ENCODE assay signal across 34 cellular contexts in the genomic region with DNA sequence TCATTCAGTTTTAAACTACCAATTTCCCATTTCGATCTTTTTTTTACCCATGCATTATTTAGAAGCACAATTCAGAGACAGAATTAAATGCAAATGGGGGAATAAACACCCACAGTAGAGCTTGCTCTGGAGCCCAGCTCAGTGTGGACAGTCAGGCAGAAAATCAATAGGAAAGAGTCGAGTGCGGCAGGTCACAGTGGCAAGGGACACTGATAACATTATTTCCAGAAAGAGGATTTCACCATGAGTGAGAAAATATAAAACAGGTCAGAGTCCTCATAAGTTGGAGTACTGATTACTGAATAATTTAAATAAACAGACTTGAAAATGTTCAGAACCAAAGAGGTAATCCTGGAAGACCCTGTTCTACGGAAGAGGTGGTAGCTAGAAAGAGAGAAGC.
"Had no signal": no experiment of that assay in that cellular context is flagged by ENCODE, and none has a peak within 500 bp of the region (broad histone marks: within the 10 kb centered on the region; RNA-seq: fewer than 3 reads in every experiment).

No MANE protein-coding gene starts in this region.

- H3K4me1 ChIP-seq: adrenal gland, ascending aorta, body of pancreas, breast epithelium had no signal

- H3K36me3 ChIP-seq: adrenal gland, ascending aorta, brain microvascular endothelial cell, breast epithelium, cardiac muscle cell had no signal

- H3K9me3 ChIP-seq: ascending aorta had no signal

- H3K27me3 ChIP-seq: adrenal gland, ascending aorta, body of pancreas, brain microvascular endothelial cell, breast epithelium, cardiac muscle cell had no signal

- H3K27ac ChIP-seq: adrenal gland, ascending aorta, body of pancreas, brain microvascular endothelial cell, breast epithelium, cardiac muscle cell had no signal

- FAIRE-seq: astrocyte, bronchial epithelial cell had no signal

- H3K4me3 ChIP-seq: adrenal gland, ascending aorta, body of pancreas, breast epithelium, cardiac muscle cell had no signal

- DNase-seq: activated effector memory CD4-positive, alpha-beta T cell treated with anti-CD3 and anti-CD28 coated beads, Interleukin-2, amount 50 U/mL, for 16 hours; activated effector memory CD4-positive, alpha-beta T cell treated with Interleukin-2 at 50 U/mL for 16 hours; activated gamma-delta T cell; activated gamma-delta T cell treated with Interleukin-2 at 50 U/mL for 16 hours; activated naive CD4-positive, alpha-beta T cell; activated naive CD4-positive, alpha-beta T cell treated with anti-CD3 and anti-CD28 coated beads for 36 hours; activated naive CD4-positive, alpha-beta T cell treated with anti-CD3 and anti-CD28 coated beads, Interleukin-2, amount 10 ng/mL, durations not matched to agents 7 days and 5 days; activated naive CD4-positive, alpha-beta T cell treated with anti-CD3 and anti-CD28 coated beads, Interleukin-2, amount 50 U/mL, for 16 hours; activated naive CD4-positive, alpha-beta T cell treated with Interleukin-2 at 50 U/mL for 16 hours; activated naive CD8-positive, alpha-beta T cell treated with anti-CD3 and anti-CD28 coated beads for 36 hours; activated naive CD8-positive, alpha-beta T cell treated with anti-CD3 and anti-CD28 coated beads, Interleukin-2, amount 10 ng/mL, durations not matched to agents 7 days and 5 days; activated naive CD8-positive, alpha-beta T cell treated with anti-CD3 and anti-CD28 coated beads, Interleukin-2, amount 50 U/mL, for 24 hours; activated T-cell treated with anti-CD3 and anti-CD28 coated beads, Interleukin-2, amount 50 U/mL, for 1 hour; activated T-cell treated with anti-CD3 and anti-CD28 coated beads, Interleukin-2, amount 50 U/mL, for 24 hours; activated T-cell treated with anti-CD3 and anti-CD28 coated beads, Interleukin-2, amount 50 U/mL, for 4 hours; activated T-cell treated with anti-CD3 and anti-CD28 coated beads, Interleukin-2, amount 50 U/mL, for 48 hours; activated T-cell treated with anti-CD3 and anti-CD28 coated beads, Interleukin-2, amount 50 U/mL, for 72 hours; adrenal gland; amniotic stem cell; amygdala; anterior cingulate cortex; aorta; body of pancreas; brain microvascular endothelial cell; caudate nucleus; central memory CD4-positive, alpha-beta T cell; cerebellar nuclear complex had no signal

- ATAC-seq: activated naive CD4-positive, alpha-beta T cell treated with anti-CD3 and anti-CD28 coated beads, Interleukin-2, amount 50 U/mL, for 72 hours; activated naive CD8-positive, alpha-beta T cell treated with anti-CD3 and anti-CD28 coated beads, Interleukin-2, amount 50 U/mL, for 24 hours; activated T-cell treated with anti-CD3 and anti-CD28 coated beads, Interleukin-2, amount 50 U/mL, for 4 hours; activated T-cell treated with anti-CD3 and anti-CD28 coated beads, Interleukin-2, amount 50 U/mL, for 72 hours; activated T-helper 17 cell treated with anti-CD3 and anti-CD28 coated beads, Interleukin-2, amount 50 U/mL, for 72 hours; body of pancreas had no signal
